ENCODE assay signal across 19 cellular contexts in genomic region chr18:28716321-28716720, GRCh38.
DNase-seq lines count a peak whose midpoint lies in the region; ATAC-seq and TF ChIP-seq lines count a peak whose summit lies in the region.
"Had no signal": no experiment of that assay in that cellular context is flagged by ENCODE, and none has a peak within 500 bp of the region (broad histone marks: within the 10 kb centered on the region; RNA-seq: fewer than 3 reads in every experiment).

No MANE protein-coding gene starts in this region.

- no peaks in the 10 kb centered on the region for H3K79me2 ChIP-seq in mammary epithelial cell (ENCODE audit: insufficient read depth, low read length)

- H3K9me3 ChIP-seq in mammary epithelial cell (replicated peaks; ENCODE audit: insufficient read depth, low read length) (no peaks in the 10 kb centered on the region), breast epithelium (no peaks in the 10 kb centered on the region), adipocyte (ENCODE audit: control insufficient read depth, low read length) (peaks cover 5% of the 10 kb centered on the region), HAP-1 (no peaks in the 10 kb centered on the region), right lobe of liver (no peaks in the 10 kb centered on the region)
- H3K9me3 ChIP-seq: A549 had no signal

- H3K36me3 ChIP-seq in mammary epithelial cell (ENCODE audit: insufficient read depth, low read length) (no peaks in the 10 kb centered on the region), breast epithelium (no peaks in the 10 kb centered on the region), adipocyte (ENCODE audit: control insufficient read depth, insufficient read depth, low read length, severe bottlenecking) (no peaks in the 10 kb centered on the region), HAP-1 (replicated peaks) (no peaks in the 10 kb centered on the region), right lobe of liver (no peaks in the 10 kb centered on the region)
- H3K36me3 ChIP-seq: BLaER1 treated with 17β-estradiol and CSF1 and Interleukin-3, amounts not matched to agents 10 nM and 100 nM had no signal

- H3K4me3 ChIP-seq in mammary epithelial cell (replicated peaks in 1 of 3; ENCODE audit: insufficient read depth in 1 of 3, low read depth in 2 of 3, low read length in 3 of 3) (no peak overlapping the region), breast epithelium (no peak overlapping the region), adipocyte (ENCODE audit: low read length) (no peak overlapping the region), HAP-1 (no peak overlapping the region), right lobe of liver (no peak overlapping the region)
- H3K4me3 ChIP-seq: A549; BLaER1 treated with 17β-estradiol and CSF1 and Interleukin-3, amounts not matched to agents 10 nM and 100 nM; GM12878 had no signal

- H3K27ac ChIP-seq in mammary epithelial cell (ENCODE audit: insufficient read depth, low read depth, low read length): no peak overlapping the region
- no peak overlapping the region for H3K27ac ChIP-seq in breast epithelium
- no peak overlapping the region for H3K27ac ChIP-seq in right lobe of liver
- H3K27ac ChIP-seq: 22Rv1; A549; BLaER1 treated with 17β-estradiol and CSF1 and Interleukin-3, amounts not matched to agents 10 nM and 100 nM had no signal

- no peaks in the 10 kb centered on the region for H4K20me1 ChIP-seq in mammary epithelial cell (ENCODE audit: insufficient read depth, low read length)
- H4K20me1 ChIP-seq: BLaER1 treated with 17β-estradiol and CSF1 and Interleukin-3, amounts not matched to agents 10 nM and 100 nM had no signal

- dilution Hi-C loops in mammary epithelial cell (cut with HindIII; ENCODE audit: low sequenced_read_pairs): no loop called here

- no peak overlapping the region for H3K4me2 ChIP-seq in mammary epithelial cell (ENCODE audit: insufficient read depth, low read depth, low read length)
- H3K4me2 ChIP-seq: A549; BLaER1 treated with 17β-estradiol and CSF1 and Interleukin-3, amounts not matched to agents 10 nM and 100 nM had no signal

- WGBS in mammary epithelial cell (ENCODE audit: low coverage, missing lambda C conversion rate): 0% methylated on average over 1 of the region's 1 CpG
- WGBS in right lobe of liver (ENCODE audit: insufficient coverage, low coverage, low lambda C conversion rate, missing lambda C conversion rate): 16% methylated on average over 1 of the region's 1 CpG

- ATAC-seq in right lobe of liver: no peak
- ATAC-seq: A549; CD8-positive, alpha-beta T cell; GM12878; HepG2 had no signal

- no TSS peak for BruUV-seq in mammary epithelial cell (replicated peaks; lab: Mats Ljungman, UMichigan)

- TF ChIP-seq POLR2A in breast epithelium (IDR thresholded peaks at IDR 0.05) (no peak), right lobe of liver (IDR thresholded peaks at IDR 0.05) (no peak)

- H3K27me3 ChIP-seq in mammary epithelial cell (ENCODE audit: insufficient read depth, low read length) (no peaks in the 10 kb centered on the region), breast epithelium (no peaks in the 10 kb centered on the region), adipocyte (replicated peaks; ENCODE audit: control insufficient read depth, insufficient read depth, low read length) (no peaks in the 10 kb centered on the region), HAP-1 (ENCODE audit: low read depth) (no peaks in the 10 kb centered on the region), right lobe of liver (no peaks in the 10 kb centered on the region)
- H3K27me3 ChIP-seq: BLaER1 treated with 17β-estradiol and CSF1 and Interleukin-3, amounts not matched to agents 10 nM and 100 nM had no signal

- in situ Hi-C loops in mammary epithelial cell (cut with MboI; ENCODE audit: low sequenced_read_pairs in 2 of 2) (no loop called here), HAP-1 (cut with MboI; ENCODE audit: low sequenced_read_pairs) (no loop called here)

- intact Hi-C loops in mammary epithelial cell (cut with micrococcal nuclease) (no loop called here), breast epithelium (cut with DNase I; ENCODE audit: low total_unique reads) (no loop called here), cardiac septum (cut with DNase I) (no loop called here), right lobe of liver (cut with DNase I) (no loop called here)

- DNase-seq in mammary epithelial cell (peak; percentile 23), breast epithelium (ENCODE audit: low spot score in 2 of 2) (no peak), NCI-H226 (peak; percentile 63), adipocyte (ENCODE audit: low read depth) (peak; percentile 23), foreskin melanocyte (peak; percentile 3), HAP-1 (ENCODE audit: low spot score in 2 of 2) (no peak), cardiac septum (ENCODE audit: low spot score) (no peak), right lobe of liver (no peak)
- DNase-seq: CD8-positive, alpha-beta T cell; DMS 273 treated with DMSO at 0.1 percent for 48 hours; DMS53; DND-41; EL; HCEC 1CT had no signal

- CTCF ChIA-PET in mammary epithelial cell (lab: Charles Lee; ENCODE audit: low non-redundant PET): no interaction called here

- H3K9ac ChIP-seq in mammary epithelial cell (ENCODE audit: insufficient read depth, low read length) (no peak overlapping the region), adipocyte (ENCODE audit: low read length) (no peak overlapping the region)
- H3K9ac ChIP-seq: BLaER1 treated with 17β-estradiol and CSF1 and Interleukin-3, amounts not matched to agents 10 nM and 100 nM had no signal

- no peak overlapping the region for H2AFZ ChIP-seq in mammary epithelial cell (ENCODE audit: low read depth, low read length)

- no peaks in the 10 kb centered on the region for H3K4me1 ChIP-seq in mammary epithelial cell (ENCODE audit: insufficient read depth, low read length)
- no peaks in the 10 kb centered on the region for H3K4me1 ChIP-seq in breast epithelium
- peaks cover 21% of the 10 kb centered on the region for H3K4me1 ChIP-seq in adipocyte (ENCODE audit: control insufficient read depth, insufficient read depth, low read length)
- peaks cover 2% of the 10 kb centered on the region; the same call in 1 of the 2 replicates for H3K4me1 ChIP-seq in HAP-1
- H3K4me1 ChIP-seq in right lobe of liver: no peaks in the 10 kb centered on the region
- H3K4me1 ChIP-seq: A549; BLaER1 treated with 17β-estradiol and CSF1 and Interleukin-3, amounts not matched to agents 10 nM and 100 nM had no signal

- TF ChIP-seq CTCF in mammary epithelial cell (conservative IDR thresholded peaks at IDR 0.05 in 1 of 2, IDR thresholded peaks at IDR 0.05 in 1 of 2; ENCODE audit: extremely low read depth in 1 of 2, insufficient read depth in 1 of 2, low read depth in 1 of 2, low read length in 2 of 2) (no peak), breast epithelium (IDR thresholded peaks at IDR 0.05) (no peak), right lobe of liver (IDR thresholded peaks at IDR 0.05) (no peak)

Comparison
In these comparisons a context has a peak if more than half of its experiments do, and no peak if none do; other contexts are left out.
1. DNase-seq: peak in mammary epithelial cell (single experiment), NCI-H226 (single experiment), adipocyte (single experiment) and foreskin melanocyte (single experiment); none in breast epithelium (0 of 2), HAP-1 (0 of 2), cardiac septum (single experiment) and right lobe of liver (0 of 3).